18 cellular contexts compared by ENCODE assay signal in the genomic region with DNA sequence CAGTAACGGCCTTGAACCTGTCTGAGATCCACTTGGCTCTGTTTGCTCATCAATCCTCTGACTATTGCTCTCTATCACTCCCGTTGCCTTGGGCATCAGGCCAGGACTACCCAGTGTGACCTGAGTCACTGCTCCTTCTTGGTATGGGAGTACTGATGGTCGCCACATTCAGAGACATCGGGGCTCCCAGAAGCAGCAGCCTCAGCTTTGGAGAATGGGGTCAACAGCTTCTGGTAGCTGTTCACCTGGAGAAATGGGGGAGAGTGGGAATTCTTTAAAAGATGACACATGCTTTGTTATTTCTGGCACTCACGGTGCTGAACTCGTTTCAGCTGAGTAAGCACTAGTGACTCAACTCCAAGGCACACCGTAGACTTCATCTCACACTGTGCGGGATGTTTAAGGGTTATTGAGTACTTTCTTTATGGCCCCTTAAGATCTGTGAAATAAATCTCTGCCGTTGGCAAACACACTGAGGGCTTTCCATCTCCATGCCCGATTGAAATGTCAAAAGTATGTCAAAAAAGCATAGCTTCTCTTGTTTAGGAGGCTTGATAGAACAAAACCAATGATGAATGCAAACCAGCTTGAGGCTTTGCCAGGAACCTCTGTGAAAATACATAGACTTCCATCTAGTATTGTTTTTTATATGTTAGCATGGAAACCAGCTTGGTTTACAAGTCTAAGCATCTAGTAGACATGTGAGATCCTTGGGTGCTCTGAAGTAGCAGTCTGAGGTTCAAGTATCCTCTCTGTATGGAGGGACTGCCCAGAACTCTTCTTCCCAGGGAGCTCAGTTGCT.
DNase-seq lines count a peak whose midpoint lies in the region; ATAC-seq and TF ChIP-seq lines count a peak whose summit lies in the region.
"Had no signal": no experiment of that assay in that cellular context is flagged by ENCODE, and none has a peak within 500 bp of the region (broad histone marks: within the 10 kb centered on the region; RNA-seq: fewer than 3 reads in every experiment).

No MANE protein-coding gene starts in this region.

- H3K4me2 ChIP-seq in IMR-90 (ENCODE audit: low read depth, low read length) = no peak overlapping the region
- H3K4me2 ChIP-seq: smooth muscle cell had no signal

- no peak overlapping the region for H3K27ac ChIP-seq in IMR-90 (ENCODE audit: insufficient read depth, low read length)
- H3K27ac ChIP-seq: cardiac muscle cell, esophagus squamous epithelium, SJSA1, upper lobe of left lung had no signal

- no peak overlapping the region for H3K4me3 Mint-ChIP-seq in nephron progenitor cell
- H3K4me3 Mint-ChIP-seq: activated T-cell treated with anti-CD3 and anti-CD28 coated beads, Interleukin-2, amount 50 U/mL, for 4 hours; natural killer cell had no signal

- no peak overlapping the region for H2BK20ac ChIP-seq in IMR-90 (ENCODE audit: low read depth, low read length)

- TF ChIP-seq POLR2A in IMR-90 (IDR thresholded peaks at IDR 0.05; ENCODE audit: low read depth, low read length) = no peak
- TF ChIP-seq POLR2A in erythroblast (IDR thresholded peaks at IDR 0.05; ENCODE audit: low read length) = no peak

- H3K4me1 Mint-ChIP-seq in nephron progenitor cell = peaks cover 59% of the 10 kb centered on the region
- H3K4me1 Mint-ChIP-seq: natural killer cell had no signal

- no CpG with 5 or more reads among the region's 10 CpGs for WGBS in IMR-90 (ENCODE audit: extremely low coverage in 2 of 2, insufficient read length in 1 of 2), 2 experiments

- H4K5ac ChIP-seq in IMR-90 (ENCODE audit: low read depth, low read length) = no peak overlapping the region

- CTCF ChIA-PET in IMR-90 (lab: Yijun Ruan, JAX) = no interaction called here

- peak; percentile 46 for DNase-seq in AG08396 (ENCODE audit: low spot score)
- peak; percentile 78 for DNase-seq in IMR-90
- DNase-seq in cardiac fibroblast (ENCODE audit: low read depth in 2 of 2) = peak; percentile 59 to 86
- DNase-seq in nephron progenitor cell = no peak
- no peak for DNase-seq in erythroblast (lab: John Stamatoyannopoulos, UW)
- DNase-seq in 8988T = no peak
- DNase-seq in T-helper 9 cell = no peak
- DNase-seq in NCI-H2081 (lab: John Stamatoyannopoulos, UW) = no peak
- DNase-seq: activated CD4-positive, CD25-positive, alpha-beta regulatory T cell; activated T-cell treated with anti-CD3 and anti-CD28 coated beads, Interleukin-2, amount 50 U/mL, for 4 hours; esophagus squamous epithelium; natural killer cell; NCI-H1417 treated with DMSO at 0.1 percent for 48 hours; NCI-H69; upper lobe of left lung had no signal

- TF ChIP-seq CTCF in IMR-90 (conservative IDR thresholded peaks at IDR 0.05; ENCODE audit: low read depth, low read length) (no peak), cardiac fibroblast (IDR thresholded peaks at IDR 0.05; ENCODE audit: low read depth, low read length) (no peak), nephron progenitor cell (IDR thresholded peaks at IDR 0.05) (no peak)

- peak; percentile 53 for ATAC-seq in IMR-90 (ENCODE audit: low read depth)
- ATAC-seq: activated T-cell treated with anti-CD3 and anti-CD28 coated beads, Interleukin-2, amount 50 U/mL, for 4 hours; natural killer cell had no signal

- H4K8ac ChIP-seq in IMR-90 (ENCODE audit: low read depth in 2 of 2, low read length in 2 of 2) = no peak overlapping the region

- intact Hi-C loops in IMR-90 (cut with micrococcal nuclease) = no loop called here

- no peak overlapping the region for H2BK120ac ChIP-seq in IMR-90 (ENCODE audit: low read depth, low read length)

- no peak overlapping the region for H2AK9ac ChIP-seq in IMR-90 (replicated peaks; ENCODE audit: low read depth, low read length, poor library complexity)

- dilution Hi-C loops in IMR-90 (cut with HindIII; ENCODE audit: low sequenced_read_pairs, unreplicated experiment) = no loop called here

- no peak overlapping the region for H4K91ac ChIP-seq in IMR-90 (ENCODE audit: insufficient read depth, low read depth, low read length)

- no peak overlapping the region for H3K23ac ChIP-seq in IMR-90 (ENCODE audit: low read depth, low read length)

- H2BK5ac ChIP-seq in IMR-90 (ENCODE audit: low read depth, low read length, poor library complexity, severe bottlenecking) = no peak overlapping the region

- H3K56ac ChIP-seq in IMR-90 (ENCODE audit: extremely low read depth, insufficient read depth, low read length) = no peak overlapping the region

- TF ChIP-seq RAD21 in IMR-90 (IDR thresholded peaks at IDR 0.05; ENCODE audit: low read length) = no peak

- no peaks in the 10 kb centered on the region for H3K9me3 Mint-ChIP-seq in nephron progenitor cell
- H3K9me3 Mint-ChIP-seq: activated T-cell treated with anti-CD3 and anti-CD28 coated beads, Interleukin-2, amount 50 U/mL, for 4 hours; natural killer cell had no signal

- H3K9me3 ChIP-seq in IMR-90 (ENCODE audit: control insufficient read depth, insufficient read depth, low read length) = no peaks in the 10 kb centered on the region; the same call in 1 of the 2 replicates
- H3K9me3 ChIP-seq: esophagus squamous epithelium, SJSA1, upper lobe of left lung had no signal

- BruUV-seq in IMR-90 (replicated peaks; lab: Mats Ljungman, UMichigan) = no TSS peak

- H3K14ac ChIP-seq in IMR-90 (replicated peaks; ENCODE audit: low read depth, low read length) = no peak overlapping the region

- H2AK5ac ChIP-seq in IMR-90 (ENCODE audit: low read depth, low read length) = no peak overlapping the region

- no peaks in the 10 kb centered on the region for H4K20me1 ChIP-seq in IMR-90 (ENCODE audit: insufficient read depth, low read length)

- no peaks in the 10 kb centered on the region for H3K79me1 ChIP-seq in IMR-90 (ENCODE audit: low read depth in 1 of 2, low read length in 2 of 2)

- H3K4me3 ChIP-seq in IMR-90 (ENCODE audit: insufficient read depth, low read depth, low read length) (no peak overlapping the region), cardiac fibroblast (replicated peaks in 1 of 2; ENCODE audit: low read depth in 2 of 2, low read length in 2 of 2) (no peak overlapping the region)
- H3K4me3 ChIP-seq: cardiac muscle cell, esophagus squamous epithelium, SJSA1, smooth muscle cell, upper lobe of left lung had no signal

- no peaks in the 10 kb centered on the region for H3K36me3 ChIP-seq in IMR-90 (ENCODE audit: control insufficient read depth, insufficient read depth, low read length)
- H3K36me3 ChIP-seq: cardiac muscle cell, esophagus squamous epithelium, SJSA1, upper lobe of left lung had no signal

- no peaks in the 10 kb centered on the region; the same call in 1 of the 2 replicates for H3K9me1 ChIP-seq in IMR-90 (ENCODE audit: insufficient read depth, low read length)

- H2BK15ac ChIP-seq in IMR-90 (ENCODE audit: low read depth, low read length) = no peak overlapping the region

- H2AFZ ChIP-seq in IMR-90 (replicated peaks; ENCODE audit: low read length, poor library complexity) = peak overlapping the region; percentile 12

- peaks cover 24% of the 10 kb centered on the region for H3K27me3 ChIP-seq in IMR-90 (ENCODE audit: control insufficient read depth, insufficient read depth, low read length)
- H3K27me3 ChIP-seq: cardiac muscle cell, upper lobe of left lung had no signal

- POLR2A ChIA-PET in IMR-90 (lab: Charles Lee; ENCODE audit: unreplicated experiment) = no interaction called here

- no peaks in the 10 kb centered on the region for H3K36me3 Mint-ChIP-seq in nephron progenitor cell (ENCODE audit: low read depth)
- H3K36me3 Mint-ChIP-seq: natural killer cell had no signal

- peaks cover 7% of the 10 kb centered on the region for H3K27me3 Mint-ChIP-seq in nephron progenitor cell (ENCODE audit: low read depth, poor library complexity)

- no peak overlapping the region for H3K9ac ChIP-seq in IMR-90 (ENCODE audit: low read depth, low read length)

- peaks cover 3% of the 10 kb centered on the region for H3K4me1 ChIP-seq in IMR-90 (ENCODE audit: control insufficient read depth, insufficient read depth, low read length)

- H3K4ac ChIP-seq in IMR-90 (ENCODE audit: low read depth, low read length) = no peak overlapping the region

- H3K27ac Mint-ChIP-seq in nephron progenitor cell = peak overlapping the region; percentile 9
- H3K27ac Mint-ChIP-seq: natural killer cell had no signal

- in situ Hi-C loops in IMR-90 (cut with MboI; ENCODE audit: low sequenced_read_pairs) = loop anchor here (25.0 kb wide), 1 partner anchor 811 kb away; no protein-coding TSS in a partner anchor

- H3K18ac ChIP-seq in IMR-90 (ENCODE audit: low read depth, low read length) = no peak overlapping the region

TF ChIP-seq in IMR-90, 13 proteins besides CTCF, POLR2A, EP300 and RAD21 (continues in another document):
- TF ChIP-seq, protein P1, sequence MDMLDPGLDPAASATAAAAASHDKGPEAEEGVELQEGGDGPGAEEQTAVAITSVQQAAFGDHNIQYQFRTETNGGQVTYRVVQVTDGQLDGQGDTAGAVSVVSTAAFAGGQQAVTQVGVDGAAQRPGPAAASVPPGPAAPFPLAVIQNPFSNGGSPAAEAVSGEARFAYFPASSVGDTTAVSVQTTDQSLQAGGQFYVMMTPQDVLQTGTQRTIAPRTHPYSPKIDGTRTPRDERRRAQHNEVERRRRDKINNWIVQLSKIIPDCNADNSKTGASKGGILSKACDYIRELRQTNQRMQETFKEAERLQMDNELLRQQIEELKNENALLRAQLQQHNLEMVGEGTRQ (IDR thresholded peaks at IDR 0.05; ENCODE audit: low read depth, low read length) = no peak
- TF ChIP-seq BHLHE40 (IDR thresholded peaks at IDR 0.05; ENCODE audit: low read depth, low read length) (no peak), FOS (IDR thresholded peaks at IDR 0.05; ENCODE audit: low read depth, low read length) (peak; percentile 18; the same call in 1 of the 2 replicates), NFE2L2 (IDR thresholded peaks at IDR 0.05; ENCODE audit: low read depth, low read length) (no peak), CHD1 (IDR thresholded peaks at IDR 0.05; ENCODE audit: low read depth, low read length) (no peak), RFX5 (IDR thresholded peaks at IDR 0.05; ENCODE audit: low read depth, low read length) (no peak), MAFK (IDR thresholded peaks at IDR 0.05; ENCODE audit: low read depth, low read length) (peak; percentile 93), RCOR1 (IDR thresholded peaks at IDR 0.05; ENCODE audit: insufficient replicate concordance, low read length) (no peak), CEBPB (IDR thresholded peaks at IDR 0.05; ENCODE audit: low read depth, low read length) (no peak), MXI1 (IDR thresholded peaks at IDR 0.05; ENCODE audit: borderline replicate concordance, low read depth, low read length) (no peak)
- TF ChIP-seq, protein P2, sequence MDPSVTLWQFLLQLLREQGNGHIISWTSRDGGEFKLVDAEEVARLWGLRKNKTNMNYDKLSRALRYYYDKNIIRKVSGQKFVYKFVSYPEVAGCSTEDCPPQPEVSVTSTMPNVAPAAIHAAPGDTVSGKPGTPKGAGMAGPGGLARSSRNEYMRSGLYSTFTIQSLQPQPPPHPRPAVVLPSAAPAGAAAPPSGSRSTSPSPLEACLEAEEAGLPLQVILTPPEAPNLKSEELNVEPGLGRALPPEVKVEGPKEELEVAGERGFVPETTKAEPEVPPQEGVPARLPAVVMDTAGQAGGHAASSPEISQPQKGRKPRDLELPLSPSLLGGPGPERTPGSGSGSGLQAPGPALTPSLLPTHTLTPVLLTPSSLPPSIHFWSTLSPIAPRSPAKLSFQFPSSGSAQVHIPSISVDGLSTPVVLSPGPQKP (IDR thresholded peaks at IDR 0.05; ENCODE audit: borderline replicate concordance, low read depth, low read length) = no peak

Comparison
In these comparisons a context has a peak if more than half of its experiments do, and no peak if none do; other contexts are left out.
1. DNase-seq: peak in AG08396 (single experiment), IMR-90 (single experiment) and cardiac fibroblast (2 of 2); none in nephron progenitor cell (single experiment), erythroblast (0 of 2), 8988T (single experiment), T-helper 9 cell (single experiment) and NCI-H2081 (0 of 2).